Comparison of ENCODE assay signal across 3 cellular contexts in the genomic region with DNA sequence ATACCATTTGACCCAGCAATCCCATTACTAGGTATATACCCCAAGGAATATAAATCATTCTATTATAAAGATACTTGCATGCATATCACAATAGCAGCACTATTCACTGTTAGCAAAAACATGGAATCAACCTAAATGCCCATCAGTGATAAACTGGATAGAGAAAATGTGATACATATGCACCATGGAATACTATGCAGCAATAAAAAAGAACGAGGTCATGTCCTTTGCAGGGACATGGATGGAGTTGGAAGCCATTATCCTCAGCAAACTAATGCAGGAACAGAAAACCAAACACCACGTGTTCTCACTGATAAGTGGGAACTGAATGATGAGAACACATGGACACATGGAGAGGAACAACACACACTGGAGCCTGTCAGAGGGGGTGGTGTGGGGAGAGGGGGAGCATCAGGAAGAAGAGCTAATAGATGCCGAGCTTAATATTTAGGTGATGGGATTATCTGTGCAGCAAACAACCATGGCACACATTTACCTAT. TPM values are rescaled to one million over a fixed set of nuclear protein-coding genes. Genes with fewer than 3 reads are reported as not detected.
"Had no signal": no experiment of that assay in that cellular context is flagged by ENCODE, and none has a peak within 500 bp of the region (broad histone marks: within the 10 kb centered on the region; RNA-seq: fewer than 3 reads in every experiment).

No MANE protein-coding gene starts in this region.

RNA-seq across cellular contexts. Expression of a gene that starts 31.3 kb away (rescaled TPM):
- total RNA-seq: GM23248, H7, HT-29 had no signal
- polyA plus RNA-seq: GM23248 had no signal
